Comparison of ENCODE assay signal across 12 cellular contexts in the genomic region with DNA sequence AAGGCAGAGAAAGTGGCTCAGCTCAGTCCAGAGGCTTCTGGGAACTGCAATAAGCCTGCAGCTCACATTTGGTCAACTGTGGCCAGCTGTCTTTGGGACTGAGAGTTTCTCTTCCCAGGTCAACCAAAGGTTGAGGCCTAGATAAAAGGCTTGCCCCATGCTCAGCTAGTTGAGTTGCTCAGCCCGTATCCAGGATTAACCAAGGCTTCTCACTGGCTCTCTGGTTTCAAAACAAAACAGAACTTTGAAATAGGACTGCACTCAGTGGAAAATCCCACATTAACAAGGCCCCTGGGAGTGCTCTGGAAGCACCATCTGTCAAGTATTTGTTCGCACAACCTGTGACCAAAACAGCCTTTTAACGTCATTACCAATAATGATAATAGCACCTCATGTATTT. TPM values are rescaled to one million over a fixed set of nuclear protein-coding genes. Genes with fewer than 3 reads are reported as not detected.
DNase-seq lines count a peak whose midpoint lies in the region; ATAC-seq and TF ChIP-seq lines count a peak whose summit lies in the region.
"Had no signal": no experiment of that assay in that cellular context is flagged by ENCODE, and none has a peak within 500 bp of the region (broad histone marks: within the 10 kb centered on the region; RNA-seq: fewer than 3 reads in every experiment).

No MANE protein-coding gene starts in this region.

- H3K36me3 Mint-ChIP-seq in brain (no peaks in the 10 kb centered on the region), neural crest cell (ENCODE audit: low read depth) (no peaks in the 10 kb centered on the region), MCF 10A (ENCODE audit: insufficient read depth, unreplicated experiment) (no peaks in the 10 kb centered on the region)

- CTCF ChIA-PET in MCF 10A (lab: Yijun Ruan, JAX): interaction anchor here (0.7 to 1.6 kb wide), 4 partner anchors 16 to 474 kb away, joined by 3 to 8 read pairs (median 3); no protein-coding TSS in a partner anchor

- H3K4me1 Mint-ChIP-seq in brain (peaks cover 20% of the 10 kb centered on the region), neural crest cell (peaks cover 25% of the 10 kb centered on the region), MCF 10A (ENCODE audit: insufficient read depth, unreplicated experiment) (peaks cover 5% of the 10 kb centered on the region)
- H3K4me1 Mint-ChIP-seq: activated CD4-positive, alpha-beta T cell treated with anti-CD3 and anti-CD28 coated beads, Interleukin-2, amount 10 ng/mL, durations not matched to agents 24 days and 14 days; activated naive CD8-positive, alpha-beta T cell treated with anti-CD3 and anti-CD28 coated beads, Interleukin-2, amount 50 U/mL, for 24 hours had no signal

- H3K27ac Mint-ChIP-seq in brain: peak overlapping the region in 3 of 5 experiments; percentile 84 to 86 (median 84)
- H3K27ac Mint-ChIP-seq in neural crest cell (ENCODE audit: unreplicated experiment): peak overlapping the region; percentile 5
- H3K27ac Mint-ChIP-seq in MCF 10A (ENCODE audit: low read depth, unreplicated experiment): no peak overlapping the region
- H3K27ac Mint-ChIP-seq: activated CD4-positive, alpha-beta T cell treated with anti-CD3 and anti-CD28 coated beads, Interleukin-2, amount 10 ng/mL, durations not matched to agents 24 days and 14 days; activated naive CD8-positive, alpha-beta T cell treated with anti-CD3 and anti-CD28 coated beads, Interleukin-2, amount 50 U/mL, for 24 hours had no signal

- TF ChIP-seq CTCF in brain (conservative IDR thresholded peaks at IDR 0.05): no peak
- TF ChIP-seq CTCF in neural crest cell (conservative IDR thresholded peaks at IDR 0.05): no peak
- no peak for TF ChIP-seq CTCF in MCF 10A (IDR thresholded peaks at IDR 0.05; ENCODE audit: unreplicated experiment)

- in situ Hi-C loops in KBM-7 (cut with MboI; ENCODE audit: low pct_unique_long_range_greater_than_20kb, low sequenced_read_pairs): no loop called here

- no TSS peak for BruUV-seq in MCF 10A (replicated peaks; lab: Mats Ljungman, UMichigan)

- peaks cover 0 to 3% (median 0%) of the 10 kb centered on the region in 5 experiments for H3K9me3 Mint-ChIP-seq in brain
- no peaks in the 10 kb centered on the region for H3K9me3 Mint-ChIP-seq in neural crest cell
- H3K9me3 Mint-ChIP-seq in MCF 10A (ENCODE audit: unreplicated experiment): no peaks in the 10 kb centered on the region
- H3K9me3 Mint-ChIP-seq: activated CD4-positive, alpha-beta T cell treated with anti-CD3 and anti-CD28 coated beads, Interleukin-2, amount 10 ng/mL, durations not matched to agents 24 days and 14 days; activated naive CD8-positive, alpha-beta T cell treated with anti-CD3 and anti-CD28 coated beads, Interleukin-2, amount 50 U/mL, for 24 hours had no signal

- intact Hi-C loops in MCF 10A (cut with micrococcal nuclease): no loop called here

- ATAC-seq in HG03159 (IDR thresholded peaks at IDR 0.05; ENCODE audit: unreplicated experiment): no peak
- ATAC-seq: activated naive CD8-positive, alpha-beta T cell treated with anti-CD3 and anti-CD28 coated beads, Interleukin-2, amount 50 U/mL, for 24 hours; esophagus mucosa had no signal

- POLR2A ChIA-PET in MCF 10A (lab: Yijun Ruan, JAX): no interaction called here

- H3K4me3 Mint-ChIP-seq in brain: peak overlapping the region in 1 of 5 experiments; percentile 26
- H3K4me3 Mint-ChIP-seq in neural crest cell: no peak overlapping the region
- H3K4me3 Mint-ChIP-seq in MCF 10A (ENCODE audit: unreplicated experiment): no peak overlapping the region
- H3K4me3 Mint-ChIP-seq: activated CD4-positive, alpha-beta T cell treated with anti-CD3 and anti-CD28 coated beads, Interleukin-2, amount 10 ng/mL, durations not matched to agents 24 days and 14 days; activated naive CD8-positive, alpha-beta T cell treated with anti-CD3 and anti-CD28 coated beads, Interleukin-2, amount 50 U/mL, for 24 hours had no signal

- H3K27me3 Mint-ChIP-seq in brain (peaks cover 3% of the 10 kb centered on the region), neural crest cell (ENCODE audit: low read depth) (no peaks in the 10 kb centered on the region), MCF 10A (ENCODE audit: insufficient read depth, unreplicated experiment) (no peaks in the 10 kb centered on the region)

- DNase-seq in AG08395 (ENCODE audit: low spot score) (peak; percentile 20), NCI-H1105 treated with DMSO at 0.1 percent for 48 hours (lab: John Stamatoyannopoulos, UW) (peak; percentile 14), neural crest cell (ENCODE audit: low read depth, low spot score) (no peak), KBM-7 (no peak), cerebellar nuclear complex (lab: John Stamatoyannopoulos, UW) (no peak), MCF 10A (ENCODE audit: unreplicated experiment) (no peak)
- DNase-seq: activated CD4-positive, alpha-beta T cell treated with anti-CD3 and anti-CD28 coated beads, Interleukin-2, amount 10 ng/mL, durations not matched to agents 24 days and 14 days; activated naive CD8-positive, alpha-beta T cell treated with anti-CD3 and anti-CD28 coated beads, Interleukin-2, amount 50 U/mL, for 24 hours; SHP77 treated with DMSO at 0.1 percent for 48 hours had no signal

RNA-seq across cellular contexts. Expression of gene NUAK1, which starts 40.3 kb away (rescaled TPM):
- polyA plus RNA-seq in brain (ENCODE audit: insufficient read depth, low read depth, low replicate concordance): 11.5 TPM
- total RNA-seq in neural crest cell (35.3 and 35.6 TPM in 2 replicates), MCF 10A (2022) (2.6 and 3.4 TPM in 2 replicates)
- total RNA-seq: activated CD4-positive, alpha-beta T cell treated with anti-CD3 and anti-CD28 coated beads, Interleukin-2, amount 10 ng/mL, durations not matched to agents 24 days and 14 days had no signal

Comparison
In these comparisons a context has a peak if more than half of its experiments do, and no peak if none do; other contexts are left out.
1. DNase-seq: peak in AG08395 (single experiment) and NCI-H1105 treated with DMSO at 0.1 percent for 48 hours (single experiment); none in neural crest cell (single experiment), KBM-7 (single experiment), cerebellar nuclear complex (0 of 2) and MCF 10A (single experiment).